30 cellular contexts compared by ENCODE assay signal in genomic region chr19:11066326-11066725, GRCh38.
"Had no signal": no experiment of that assay in that cellular context is flagged by ENCODE, and none has a peak within 500 bp of the region (broad histone marks: within the 10 kb centered on the region; RNA-seq: fewer than 3 reads in every experiment).

No MANE protein-coding gene starts in this region.

- H3K4me3 ChIP-seq: MG63, SJSA1 had no signal

- H3K4me2 ChIP-seq: KMS-11 had no signal

- H3K27ac ChIP-seq: brain microvascular endothelial cell, KMS-11, SJSA1 had no signal

- H3K9me3 ChIP-seq: MG63, SJSA1 had no signal

- H3K9ac ChIP-seq: KMS-11 had no signal

- ATAC-seq: activated CD8-positive, alpha-beta memory T cell treated with anti-CD3 and anti-CD28 coated beads, Interleukin-2, amount 10 ng/mL, durations not matched to agents 7 days and 5 days; Panc1; SK-N-SH treated with all-trans-retinoic acid at 6 μM for 48 hours had no signal

- DNase-seq: activated CD4-positive, alpha-beta T cell treated with anti-CD3 and anti-CD28 coated beads for 48 hours; activated CD4-positive, alpha-beta T cell treated with anti-CD3 and anti-CD28 coated beads, Interleukin-2, amount 50 U/mL, for 4 hours; activated CD4-positive, CD25-positive, alpha-beta regulatory T cell treated with anti-CD3 and anti-CD28 coated beads, Interleukin-2, amount 50 U/mL, for 72 hours; activated CD8-positive, alpha-beta memory T cell treated with anti-CD3 and anti-CD28 coated beads, Interleukin-2, amount 10 ng/mL, durations not matched to agents 7 days and 5 days; activated effector memory CD4-positive, alpha-beta T cell treated with Interleukin-2 at 50 U/mL for 16 hours; activated naive CD4-positive, alpha-beta T cell; activated T-cell treated with anti-CD3 and anti-CD28 coated beads, Interleukin-2, amount 50 U/mL, for 24 hours; brain microvascular endothelial cell; MG63; MV-4-11; NCI-H1092 treated with DMSO at 0.1 percent for 48 hours; NCI-H1417 treated with DMSO at 0.1 percent for 48 hours; NCI-H1694; NCI-H2029 treated with DMSO at 0.1 percent for 48 hours; NCI-H345; NCI-H510A; NCI-H526 treated with DMSO at 0.1 percent for 48 hours; NCI-H82; NK-92 treated with Interleukin-12 subunit alpha and Interleukin-12 subunit beta, amount 100 ng/mL, for 24 hours; OCI-M1; RPMI8226; SHP77; SW 1271 had no signal

- H3K9me3 Mint-ChIP-seq: activated T-cell treated with anti-CD3 and anti-CD28 coated beads, Interleukin-2, amount 50 U/mL, for 24 hours; activated T-helper 1 cell treated with anti-CD3 and anti-CD28 coated beads, Interleukin-12 subunit alpha, Interleukin-12 subunit beta, Interleukin-2, Interleukin-4 antibody, amounts not matched to agents 30 ng/mL and 10 ng/mL and 1 ng/mL, durations not matched to agents 14 hours and 24 hours and 36 hours; T-helper 1 cell treated with Interleukin-12 subunit alpha and Interleukin-12 subunit beta and Interleukin-4 antibody, amounts not matched to agents 30 μg/mL and 1 μg/mL, for 36 hours had no signal

- H3K4me1 ChIP-seq: SJSA1 had no signal

- H3K27me3 ChIP-seq: brain microvascular endothelial cell, MG63, SJSA1 had no signal

- H3K4me3 Mint-ChIP-seq: activated CD8-positive, alpha-beta memory T cell treated with anti-CD3 and anti-CD28 coated beads, Interleukin-2, amount 10 ng/mL, durations not matched to agents 7 days and 5 days; activated naive CD8-positive, alpha-beta T cell; activated T-cell treated with anti-CD3 and anti-CD28 coated beads, Interleukin-2, amount 50 U/mL, for 24 hours; activated T-helper 1 cell treated with anti-CD3 and anti-CD28 coated beads, Interleukin-12 subunit alpha, Interleukin-12 subunit beta, Interleukin-2, Interleukin-4 antibody, amounts not matched to agents 30 ng/mL and 10 ng/mL and 1 ng/mL, durations not matched to agents 14 hours and 24 hours and 36 hours; T-helper 1 cell treated with Interleukin-12 subunit alpha and Interleukin-12 subunit beta and Interleukin-4 antibody, amounts not matched to agents 30 μg/mL and 1 μg/mL, for 36 hours had no signal

- H3K27ac Mint-ChIP-seq: activated CD8-positive, alpha-beta memory T cell treated with anti-CD3 and anti-CD28 coated beads, Interleukin-2, amount 10 ng/mL, durations not matched to agents 7 days and 5 days; activated naive CD8-positive, alpha-beta T cell; activated T-helper 1 cell treated with anti-CD3 and anti-CD28 coated beads, Interleukin-12 subunit alpha, Interleukin-12 subunit beta, Interleukin-2, Interleukin-4 antibody, amounts not matched to agents 30 ng/mL and 10 ng/mL and 1 ng/mL, durations not matched to agents 14 hours and 24 hours and 36 hours; T-helper 1 cell treated with Interleukin-12 subunit alpha and Interleukin-12 subunit beta and Interleukin-4 antibody, amounts not matched to agents 30 μg/mL and 1 μg/mL, for 36 hours had no signal

- H3K27me3 Mint-ChIP-seq: activated CD8-positive, alpha-beta memory T cell treated with anti-CD3 and anti-CD28 coated beads, Interleukin-2, amount 10 ng/mL, durations not matched to agents 7 days and 5 days; activated naive CD8-positive, alpha-beta T cell; activated T-cell treated with anti-CD3 and anti-CD28 coated beads, Interleukin-2, amount 50 U/mL, for 24 hours had no signal
